28 cellular contexts compared by ENCODE assay signal in genomic region chr7:38542156-38542555, GRCh38.
DNase-seq lines count a peak whose midpoint lies in the region; ATAC-seq and TF ChIP-seq lines count a peak whose summit lies in the region.
"Had no signal": no experiment of that assay in that cellular context is flagged by ENCODE, and none has a peak within 500 bp of the region (broad histone marks: within the 10 kb centered on the region; RNA-seq: fewer than 3 reads in every experiment).

No MANE protein-coding gene starts in this region.

- no peaks in the 10 kb centered on the region for H3K36me3 ChIP-seq in mucosa of descending colon (ENCODE audit: low read depth)
- H3K36me3 ChIP-seq: BLaER1, esophagus squamous epithelium, left ventricle myocardium inferior, Peyer's patch, SJCRH30 had no signal

- DNase-seq in Ammon's horn (ENCODE audit: low spot score): peak; percentile 18
- peak; percentile 94 for DNase-seq in H4 (ENCODE audit: low spot score)
- DNase-seq in astrocyte of the hippocampus (ENCODE audit: low read depth, low spot score): peak; percentile 52
- DNase-seq in mucosa of descending colon: no peak
- DNase-seq in NCI-H2081 (lab: John Stamatoyannopoulos, UW): no peak
- DNase-seq in activated CD4-positive, CD25-positive, alpha-beta regulatory T cell (lab: John Stamatoyannopoulos, UW): no peak
- DNase-seq in activated gamma-delta T cell (lab: John Stamatoyannopoulos, UW): no peak
- DNase-seq: activated CD4-positive, alpha-beta T cell treated with anti-CD3 and anti-CD28 coated beads, Interleukin-2, amount 50 U/mL, for 48 hours; anterior cingulate cortex; caudate nucleus; cortex of kidney; endodermal cell; esophagus squamous epithelium; glutamatergic neuron; islet precursor cell; left ventricle myocardium inferior; naive thymus-derived CD4-positive, alpha-beta T cell; NCI-H226; NCI-H748 treated with DMSO at 0.1 percent for 48 hours; Peyer's patch; retina; SJCRH30; stimulated activated CD4-positive, alpha-beta T cell treated with anti-CD3 and anti-CD28 coated beads, Interleukin-1b, Interleukin-23, amount 100 ng/mL, for 48 hours; stimulated activated CD8-positive, alpha-beta memory T cell treated with anti-CD3 and anti-CD28 coated beads, Interleukin-4, amount 100 ng/mL, for 48 hours; stimulated activated naive CD8-positive, alpha-beta T cell treated with anti-CD3 and anti-CD28 coated beads, Interleukin-15, amount 100 ng/mL, for 72 hours had no signal

- ATAC-seq in mucosa of descending colon (peak; percentile 30), GM21367 (IDR thresholded peaks at IDR 0.05; ENCODE audit: unreplicated experiment) (no peak)
- ATAC-seq: naive thymus-derived CD4-positive, alpha-beta T cell; stimulated activated naive CD8-positive, alpha-beta T cell treated with anti-CD3 and anti-CD28 coated beads, Interleukin-15, amount 100 ng/mL, for 72 hours had no signal

- intact Hi-C loops in mucosa of descending colon (cut with DNase I, micrococcal nuclease): no loop called here

- H3K4me1 ChIP-seq in mucosa of descending colon (ENCODE audit: low read depth): no peaks in the 10 kb centered on the region
- H3K4me1 ChIP-seq: BLaER1, esophagus squamous epithelium, left ventricle myocardium inferior, Peyer's patch, SJCRH30 had no signal

- H3K9me3 ChIP-seq in mucosa of descending colon: no peaks in the 10 kb centered on the region
- H3K9me3 ChIP-seq: BLaER1, esophagus squamous epithelium, left ventricle myocardium inferior, Peyer's patch, SJCRH30 had no signal

- H3K4me3 ChIP-seq in mucosa of descending colon: no peak overlapping the region
- H3K4me3 ChIP-seq: BLaER1, esophagus squamous epithelium, left ventricle myocardium inferior, Peyer's patch, SJCRH30, skin epidermis had no signal

- TF ChIP-seq CTCF in mucosa of descending colon (IDR thresholded peaks at IDR 0.05): no peak

Comparison
In these comparisons a context has a peak if more than half of its experiments do, and no peak if none do; other contexts are left out.
1. DNase-seq: peak in Ammon's horn (single experiment), H4 (single experiment) and astrocyte of the hippocampus (single experiment); none in mucosa of descending colon (0 of 3), NCI-H2081 (0 of 2), activated CD4-positive, CD25-positive, alpha-beta regulatory T cell (0 of 4) and activated gamma-delta T cell (single experiment).